Comparison of ENCODE assay signal across 18 cellular contexts in genomic region chr15:22099289-22099891, GRCh38. TPM values are rescaled to one million over a fixed set of nuclear protein-coding genes. Genes with fewer than 3 reads are reported as not detected.
DNase-seq lines count a peak whose midpoint lies in the region; ATAC-seq, FAIRE-seq and TF ChIP-seq lines count a peak whose summit lies in the region.
"Not testable (repeated sequence)": the region's sequence is repeated elsewhere in the genome, so short reads cannot be mapped to it uniquely, and the experiment has no call there.
"Had no signal": no experiment of that assay in that cellular context is flagged by ENCODE, and none has a peak within 500 bp of the region (broad histone marks: within the 10 kb centered on the region; RNA-seq: fewer than 3 reads in every experiment).

No MANE protein-coding gene starts in this region.

- not testable (repeated sequence) for H3K27me3 ChIP-seq in RWPE2 (ENCODE audit: insufficient read depth, poor library complexity, severe bottlenecking); GM12878 (replicated peaks in 1 of 2; ENCODE audit: control insufficient read depth in 2 of 2, insufficient read depth in 2 of 2, low read length in 1 of 2); upper lobe of right lung

- H3K4me2 ChIP-seq in GM12878 (ENCODE audit: control insufficient read depth, insufficient read depth) = not testable (repeated sequence)

- RAD21 ChIA-PET in GM12878 (lab: Charles Lee; ENCODE audit: unreplicated experiment) = not testable (repeated sequence)

- not testable (repeated sequence) for TF ChIP-seq EP300 in GM12878 (IDR thresholded peaks at IDR 0.05; ENCODE audit: borderline replicate concordance in 1 of 2, control insufficient read depth in 1 of 2, low read depth in 2 of 2, low read length in 2 of 2)

- BruUV-seq in GM12878 (replicated peaks; lab: Mats Ljungman, UMichigan) = not testable (repeated sequence)

- no CpG with 5 or more reads among the region's 17 CpGs for WGBS in GM12878 (ENCODE audit: insufficient coverage, insufficient replicate concordance, low lambda C conversion rate, missing lambda C conversion rate)

- H3K4me1 ChIP-seq in RWPE2 (ENCODE audit: insufficient read depth, poor library complexity, severe bottlenecking); GM12878 (ENCODE audit: control insufficient read depth, insufficient read depth, low read length); upper lobe of right lung: not testable (repeated sequence)

- CTCF ChIA-PET in GM12878 (lab: Yijun Ruan, JAX) = not testable (repeated sequence)

- TF ChIP-seq RAD21 in GM12878 (IDR thresholded peaks at IDR 0.05; ENCODE audit: insufficient read depth, low read depth, low read length) = not testable (repeated sequence)

- ATAC-seq in GM21529 (IDR thresholded peaks at IDR 0.05; ENCODE audit: unreplicated experiment) (peak; percentile 85), HG02870 (IDR thresholded peaks at IDR 0.05; ENCODE audit: unreplicated experiment) (peak; percentile 85), HG03135 (IDR thresholded peaks at IDR 0.05; ENCODE audit: unreplicated experiment) (peak; percentile 83), RWPE2 (ENCODE audit: low read depth) (peak; percentile 88), GM12878 (peak; percentile 65), upper lobe of right lung (peak; percentile 49)

- not testable (repeated sequence) for H2AFZ ChIP-seq in GM12878 (ENCODE audit: control insufficient read depth, low read depth, low read length)

- SMC1A ChIA-PET in GM12878 (lab: Charles Lee; ENCODE audit: uncharacterized antibody, unreplicated experiment) = not testable (repeated sequence)

- H3K79me2 ChIP-seq in GM12878 (ENCODE audit: control insufficient read depth, insufficient read depth, low read length) = not testable (repeated sequence)

- H3K27ac ChIP-seq in RWPE2 (ENCODE audit: poor library complexity, severe bottlenecking); GM12878 (ENCODE audit: control insufficient read depth, insufficient read depth); upper lobe of right lung: not testable (repeated sequence)

- POLR2A ChIA-PET in GM12878 (lab: Charles Lee) = not testable (repeated sequence)

- not testable (repeated sequence) for H3K9me3 ChIP-seq in RWPE2 (ENCODE audit: severe bottlenecking); GM12878 (replicated peaks; ENCODE audit: control insufficient read depth, insufficient read depth, low read length); upper lobe of right lung

- FAIRE-seq in GM18507 (lab: Jason Lieb, UNC) (peak; percentile 56), GM19239 (lab: Jason Lieb, UNC) (peak; percentile 82), GM12878 (lab: Jason Lieb, UNC) (peak; percentile 79)

- H3K4me3 ChIP-seq in RWPE2 (ENCODE audit: severe bottlenecking); GM12878; upper lobe of right lung: not testable (repeated sequence)

- intact Hi-C loops in GM12878 (cut with micrococcal nuclease; ENCODE audit: unreplicated experiment); upper lobe of right lung (cut with DNase I): not testable (repeated sequence)

- DNase-seq in GM18507 (ENCODE audit: extremely low spot score, insufficient read length, low read depth); GM19239 (ENCODE audit: insufficient read length, low spot score); RWPE2 (ENCODE audit: low spot score); GM12878 (ENCODE audit: low read depth, low spot score); upper lobe of right lung: not testable (repeated sequence)

- not testable (repeated sequence) for TF ChIP-seq CTCF in RWPE2 (IDR thresholded peaks at IDR 0.05; ENCODE audit: poor library complexity, severe bottlenecking); GM12878 (IDR thresholded peaks at IDR 0.05 in 2 of 3, conservative IDR thresholded peaks at IDR 0.05 in 1 of 3; ENCODE audit: control insufficient read depth in 2 of 3, extremely low read depth in 1 of 3, insufficient read depth in 1 of 3, low read depth in 3 of 3, low read length in 3 of 3); upper lobe of right lung (IDR thresholded peaks at IDR 0.05)

- not testable (repeated sequence) for H4K20me1 ChIP-seq in GM12878 (ENCODE audit: control insufficient read depth, insufficient read depth)

- TF ChIP-seq POLR2A in GM12878 (IDR thresholded peaks at IDR 0.05; ENCODE audit: low read depth, low read length) = not testable (repeated sequence)

- in situ Hi-C loops in GM12878 (cut with MboI) = not testable (repeated sequence)

- not testable (repeated sequence) for H3K9ac ChIP-seq in GM12878 (ENCODE audit: control insufficient read depth, insufficient read depth, low read length)

- H3K36me3 ChIP-seq in RWPE2 (ENCODE audit: low read depth); GM12878 (ENCODE audit: control insufficient read depth in 2 of 2, insufficient read depth in 2 of 2, low read length in 1 of 2); upper lobe of right lung: not testable (repeated sequence)

RNA-seq across cellular contexts. Expression of gene OR4M2, which starts 19.1 kb away (rescaled TPM):
- total RNA-seq in GM12878 (2013; cell fraction: nucleolus; rRNA removed) = not detected in 2 replicates
- not detected in 2 replicates for total RNA-seq in GM12878 (2014; rRNA removed)
- not detected in 2 replicates for total RNA-seq in GM12878 (2014; rRNA removed; fragmentation: Illumina TruSeq; extraction: Trizol)
- total RNA-seq in GM12878 (2021) = not detected in 2 replicates
- not detected for polyA plus RNA-seq in GM12878 (2011; ENCODE audit: low read depth)
- not detected in 2 replicates for polyA plus RNA-seq in GM12878 (2011; rRNA removed)
- not detected in 2 replicates for polyA plus RNA-seq in GM12878 (2011; cell fraction: cytosol; rRNA removed)
- polyA plus RNA-seq in GM12878 (2011; cell fraction: nucleus; rRNA removed) = not detected in 2 replicates
- not detected in 2 replicates for polyA plus RNA-seq in GM12878 (2012)
- polyA plus RNA-seq in GM12878 (2014; fragmentation: Illumina TruSeq; extraction: Trizol) = not detected in 2 replicates
- polyA plus RNA-seq in GM12878 (2014; fragmentation: Nextera tagmentation; extraction: Ambion mirVana) = not detected
- polyA plus RNA-seq in GM12878 (2014; rRNA removed) = not detected in 2 replicates
- polyA plus RNA-seq in GM12878 (2016; fragmentation: Nextera tagmentation; extraction: Ambion mirVana) = not detected
- polyA minus RNA-seq in GM12878 (2011; rRNA and poly(A)+ RNA removed) = not detected in 2 replicates
- polyA minus RNA-seq in GM12878 (2011; cell fraction: cytosol; rRNA and poly(A)+ RNA removed) = not detected in 2 replicates
- polyA minus RNA-seq in GM12878 (2011; cell fraction: nucleus; rRNA and poly(A)+ RNA removed) = not detected in 2 replicates
- not detected for total RNA-seq in upper lobe of right lung
- total RNA-seq: activated CD8-positive, alpha-beta memory T cell treated with anti-CD3 and anti-CD28 coated beads for 36 hours; CD8-positive, alpha-beta memory T cell; colonic mucosa; fibroblast of lung; M059J; natural killer cell treated with Interleukin-12 subunit alpha and Interleukin-12 subunit beta and Interleukin-15 and Interleukin-18, amount 100 ng/mL, for 72 hours; pancreas; RPMI7951; thoracic aorta had no signal
- polyA plus RNA-seq: CD8-positive, alpha-beta memory T cell; fibroblast of lung; pancreas; SK-N-SH had no signal
